15 cellular contexts compared by ENCODE assay signal in genomic region chr2:223901854-223902253, GRCh38. TPM values are rescaled to one million over a fixed set of nuclear protein-coding genes. Genes with fewer than 3 reads are reported as not detected.
DNase-seq lines count a peak whose midpoint lies in the region; ATAC-seq and TF ChIP-seq lines count a peak whose summit lies in the region.
"Had no signal": no experiment of that assay in that cellular context is flagged by ENCODE, and none has a peak within 500 bp of the region (broad histone marks: within the 10 kb centered on the region; RNA-seq: fewer than 3 reads in every experiment).

No MANE protein-coding gene starts in this region.

- H3K27ac ChIP-seq in C4-2B: no peak overlapping the region
- no peak overlapping the region for H3K27ac ChIP-seq in VCaP
- no peak overlapping the region for H3K27ac ChIP-seq in Karpas-422 (ENCODE audit: low read length)
- H3K27ac ChIP-seq: colonic mucosa, gastroesophageal sphincter, psoas muscle, stomach had no signal

- H3K27me3 ChIP-seq in Karpas-422 (ENCODE audit: low read length): no peaks in the 10 kb centered on the region
- H3K27me3 ChIP-seq: colonic mucosa, gastroesophageal sphincter, stomach had no signal

- H3K36me3 ChIP-seq in Karpas-422 (ENCODE audit: insufficient read depth, low read length): no peaks in the 10 kb centered on the region
- H3K36me3 ChIP-seq: colonic mucosa had no signal

- peaks cover under 1% of the 10 kb centered on the region; the same call in 1 of the 2 replicates for H3K4me1 ChIP-seq in Karpas-422 (ENCODE audit: low read length)
- H3K4me1 ChIP-seq: colonic mucosa, gastroesophageal sphincter, psoas muscle had no signal

- H3K9ac ChIP-seq in Karpas-422 (ENCODE audit: low read length): no peak overlapping the region

- ATAC-seq in GM21423 (IDR thresholded peaks at IDR 0.05; ENCODE audit: unreplicated experiment) (peak; percentile 45), left lobe of liver (peak; percentile 98), GM21360 (IDR thresholded peaks at IDR 0.05; ENCODE audit: unreplicated experiment) (no peak)
- ATAC-seq: gastroesophageal sphincter had no signal

- H3K4me3 ChIP-seq in Karpas-422 (ENCODE audit: low read length): no peak overlapping the region
- H3K4me3 ChIP-seq: colonic mucosa, gastroesophageal sphincter, psoas muscle, stomach had no signal

- H2AFZ ChIP-seq in Karpas-422 (ENCODE audit: low read length): no peak overlapping the region

- H4K20me1 ChIP-seq in Karpas-422 (ENCODE audit: insufficient read depth, low read depth, low read length): no peaks in the 10 kb centered on the region

- H3K9me2 ChIP-seq in Karpas-422 (replicated peaks; ENCODE audit: insufficient read depth, low read length): no peaks in the 10 kb centered on the region

- peak; percentile 8 for TF ChIP-seq CTCF in C4-2B (conservative IDR thresholded peaks at IDR 0.05)
- TF ChIP-seq CTCF in VCaP (conservative IDR thresholded peaks at IDR 0.05): peak; percentile 45

- DNase-seq in left lobe of liver (ENCODE audit: low spot score) (no peak), NK-92 (lab: John Stamatoyannopoulos, UW; ENCODE audit: unreplicated experiment) (no peak), NCI-H748 (lab: John Stamatoyannopoulos, UW; ENCODE audit: unreplicated experiment) (no peak), Karpas-422 (no peak)
- DNase-seq: aorta, colonic mucosa, NCI-H1092 treated with DMSO at 0.1 percent for 48 hours, NCI-H774, psoas muscle, stomach had no signal

- H3K79me2 ChIP-seq in Karpas-422 (ENCODE audit: low read length): no peaks in the 10 kb centered on the region

- no peaks in the 10 kb centered on the region for H3K9me3 ChIP-seq in Karpas-422 (ENCODE audit: low read length)
- H3K9me3 ChIP-seq: colonic mucosa, gastroesophageal sphincter, psoas muscle, stomach had no signal

- H3K4me2 ChIP-seq in Karpas-422 (ENCODE audit: low read depth, low read length, poor library complexity, severe bottlenecking): no peak overlapping the region

RNA-seq across cellular contexts. Expression of gene WDFY1, which starts 43.3 kb away (rescaled TPM):
- 16.4 TPM for total RNA-seq in left lobe of liver
- 21.9 and 34.7 TPM in 2 replicates for total RNA-seq in Karpas-422 (2014; rRNA removed; shearing (Covaris generic); ENCODE audit: low replicate concordance)

RNA-seq across cellular contexts. Expression of gene MRPL44, which starts 55.4 kb away (rescaled TPM):
- total RNA-seq in left lobe of liver: 22.0 TPM
- total RNA-seq in Karpas-422 (2014; rRNA removed; shearing (Covaris generic); ENCODE audit: low replicate concordance): 26.8 and 34.9 TPM in 2 replicates
